Comparison of ENCODE assay signal across 15 cellular contexts in the genomic region with DNA sequence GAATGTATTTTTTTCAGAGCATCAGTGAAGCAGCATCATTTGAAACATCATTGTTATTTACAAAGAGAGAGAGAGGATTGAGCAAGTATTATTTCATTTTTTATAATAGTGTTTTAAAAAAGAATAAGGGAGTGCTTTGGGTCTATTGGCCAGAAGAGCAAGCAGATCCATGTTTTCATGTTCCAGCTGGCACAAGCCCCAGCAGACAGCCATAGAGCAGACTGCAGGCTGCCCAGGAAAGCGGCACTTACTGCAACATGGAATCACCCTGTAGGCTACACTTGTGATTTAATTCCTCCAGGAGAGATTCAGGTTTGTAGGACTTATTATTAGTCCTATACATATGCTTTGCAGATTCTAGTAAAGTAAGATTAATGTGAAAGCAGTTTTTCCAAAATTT.
DNase-seq lines count a peak whose midpoint lies in the region; ATAC-seq and TF ChIP-seq lines count a peak whose summit lies in the region.
"Had no signal": no experiment of that assay in that cellular context is flagged by ENCODE, and none has a peak within 500 bp of the region (broad histone marks: within the 10 kb centered on the region; RNA-seq: fewer than 3 reads in every experiment).

No MANE protein-coding gene starts in this region.

- H3K36me3 ChIP-seq in osteoblast (ENCODE audit: insufficient read depth, low read length), result no peaks in the 10 kb centered on the region
- H3K36me3 ChIP-seq: SJCRH30, vagina had no signal

- TF ChIP-seq CTCF in fibroblast of pulmonary artery (IDR thresholded peaks at IDR 0.05; ENCODE audit: low read length, missing control alignments), result no peak
- no peak for TF ChIP-seq CTCF in osteoblast (IDR thresholded peaks at IDR 0.05; ENCODE audit: extremely low read depth, low read depth, low read length)

- no peaks in the 10 kb centered on the region for H3K79me2 ChIP-seq in osteoblast (ENCODE audit: insufficient read depth, low read length)

- H3K27ac Mint-ChIP-seq in activated naive CD8-positive, alpha-beta T cell treated with anti-CD3 and anti-CD28 coated beads for 36 hours, result no peak overlapping the region
- H3K27ac Mint-ChIP-seq: activated CD8-positive, alpha-beta T cell treated with anti-CD3 and anti-CD28 coated beads, Interleukin-2, amount 10 ng/mL, durations not matched to agents 7 days and 5 days; natural killer cell treated with Interleukin-12 subunit alpha and Interleukin-12 subunit beta and Interleukin-15 and Interleukin-18, amount 100 ng/mL, for 72 hours; stimulated activated memory B cell treated with anti-CD40 and anti-IgM and Interleukin-4, amounts not matched to agents 10 μg/mL and 1 μg/mL and 100 μg/mL, for 72 hours had no signal

- peak; percentile 27 for DNase-seq in NCI-H1694 (lab: John Stamatoyannopoulos, UW)
- DNase-seq in NCI-H748 treated with DMSO at 0.1 percent for 48 hours (lab: John Stamatoyannopoulos, UW), result peak; percentile 26
- DNase-seq in fibroblast of pulmonary artery (ENCODE audit: low read depth), result peak; percentile 31
- no peak for DNase-seq in osteoblast (ENCODE audit: insufficient read length, low spot score, missing footprints)
- DNase-seq in DMS153 treated with DMSO at 0.1 percent for 48 hours (lab: John Stamatoyannopoulos, UW; ENCODE audit: unreplicated experiment), result no peak
- no peak for DNase-seq in activated naive CD8-positive, alpha-beta T cell treated with anti-CD3 and anti-CD28 coated beads for 36 hours
- DNase-seq: activated CD8-positive, alpha-beta T cell treated with anti-CD3 and anti-CD28 coated beads, Interleukin-2, amount 10 ng/mL, durations not matched to agents 7 days and 5 days; activated effector memory CD4-positive, alpha-beta T cell treated with Interleukin-2 at 50 U/mL for 16 hours; effector CD4-positive, alpha-beta T cell; NK-92 treated with Interleukin-12 subunit alpha and Interleukin-12 subunit beta, amount 100 ng/mL, for 24 hours; SJCRH30 had no signal

- no peak overlapping the region for H3K27ac ChIP-seq in osteoblast (ENCODE audit: low read depth, low read length)
- H3K27ac ChIP-seq: SJCRH30, vagina had no signal

- H3K4me3 Mint-ChIP-seq in activated naive CD8-positive, alpha-beta T cell treated with anti-CD3 and anti-CD28 coated beads for 36 hours, result no peak overlapping the region
- H3K4me3 Mint-ChIP-seq: activated CD8-positive, alpha-beta T cell treated with anti-CD3 and anti-CD28 coated beads, Interleukin-2, amount 10 ng/mL, durations not matched to agents 7 days and 5 days; natural killer cell treated with Interleukin-12 subunit alpha and Interleukin-12 subunit beta and Interleukin-15 and Interleukin-18, amount 100 ng/mL, for 72 hours; stimulated activated memory B cell treated with anti-CD40 and anti-IgM and Interleukin-4, amounts not matched to agents 10 μg/mL and 1 μg/mL and 100 μg/mL, for 72 hours had no signal

- H3K4me3 ChIP-seq in fibroblast of pulmonary artery (replicated peaks; ENCODE audit: low read depth, low read length) (no peak overlapping the region), osteoblast (ENCODE audit: insufficient read depth, low read length) (no peak overlapping the region)
- H3K4me3 ChIP-seq: SJCRH30, vagina had no signal

- peak overlapping the region; percentile 79 for H3K4me2 ChIP-seq in osteoblast (ENCODE audit: insufficient read depth, low read length)

- no peaks in the 10 kb centered on the region for H3K36me3 Mint-ChIP-seq in activated naive CD8-positive, alpha-beta T cell treated with anti-CD3 and anti-CD28 coated beads for 36 hours
- H3K36me3 Mint-ChIP-seq: natural killer cell treated with Interleukin-12 subunit alpha and Interleukin-12 subunit beta and Interleukin-15 and Interleukin-18, amount 100 ng/mL, for 72 hours; stimulated activated memory B cell treated with anti-CD40 and anti-IgM and Interleukin-4, amounts not matched to agents 10 μg/mL and 1 μg/mL and 100 μg/mL, for 72 hours had no signal

- H3K4me1 ChIP-seq in osteoblast (ENCODE audit: insufficient read depth, low read length), result peaks cover 15% of the 10 kb centered on the region
- H3K4me1 ChIP-seq: SJCRH30 had no signal

- no peaks in the 10 kb centered on the region for H3K27me3 Mint-ChIP-seq in activated naive CD8-positive, alpha-beta T cell treated with anti-CD3 and anti-CD28 coated beads for 36 hours
- H3K27me3 Mint-ChIP-seq: natural killer cell treated with Interleukin-12 subunit alpha and Interleukin-12 subunit beta and Interleukin-15 and Interleukin-18, amount 100 ng/mL, for 72 hours had no signal

- no peaks in the 10 kb centered on the region for H4K20me1 ChIP-seq in osteoblast (ENCODE audit: insufficient read depth, low read length)

- no peaks in the 10 kb centered on the region for H3K4me1 Mint-ChIP-seq in activated naive CD8-positive, alpha-beta T cell treated with anti-CD3 and anti-CD28 coated beads for 36 hours
- H3K4me1 Mint-ChIP-seq: stimulated activated memory B cell treated with anti-CD40 and anti-IgM and Interleukin-4, amounts not matched to agents 10 μg/mL and 1 μg/mL and 100 μg/mL, for 72 hours had no signal

- no peaks in the 10 kb centered on the region for H3K27me3 ChIP-seq in osteoblast (ENCODE audit: insufficient read depth, low read length)
- H3K27me3 ChIP-seq: SJCRH30, vagina had no signal

- ATAC-seq in GM21515 (IDR thresholded peaks at IDR 0.05; ENCODE audit: unreplicated experiment), result no peak
- ATAC-seq: activated CD8-positive, alpha-beta T cell treated with anti-CD3 and anti-CD28 coated beads, Interleukin-2, amount 10 ng/mL, durations not matched to agents 7 days and 5 days; natural killer cell treated with Interleukin-12 subunit alpha and Interleukin-12 subunit beta and Interleukin-15 and Interleukin-18, amount 100 ng/mL, for 72 hours; stimulated activated memory B cell treated with anti-CD40 and anti-IgM and Interleukin-4, amounts not matched to agents 10 μg/mL and 1 μg/mL and 100 μg/mL, for 72 hours had no signal

- H2AFZ ChIP-seq in osteoblast (ENCODE audit: low read length), result no peak overlapping the region

- H3K9me3 ChIP-seq in osteoblast (ENCODE audit: low read depth, low read length), result no peaks in the 10 kb centered on the region
- H3K9me3 ChIP-seq: SJCRH30, vagina had no signal

- peaks cover 2% of the 10 kb centered on the region for H3K9me3 Mint-ChIP-seq in activated naive CD8-positive, alpha-beta T cell treated with anti-CD3 and anti-CD28 coated beads for 36 hours
- H3K9me3 Mint-ChIP-seq: stimulated activated memory B cell treated with anti-CD40 and anti-IgM and Interleukin-4, amounts not matched to agents 10 μg/mL and 1 μg/mL and 100 μg/mL, for 72 hours had no signal

Comparison
In these comparisons a context has a peak if more than half of its experiments do, and no peak if none do; other contexts are left out.
1. DNase-seq: peak in NCI-H1694 (single experiment), NCI-H748 treated with DMSO at 0.1 percent for 48 hours (single experiment) and fibroblast of pulmonary artery (single experiment); none in osteoblast (single experiment), DMS153 treated with DMSO at 0.1 percent for 48 hours (single experiment) and activated naive CD8-positive, alpha-beta T cell treated with anti-CD3 and anti-CD28 coated beads for 36 hours (single experiment).